11 cellular contexts compared by ENCODE assay signal in genomic region chr1:51578383-51579109, GRCh38. TPM values are rescaled to one million over a fixed set of nuclear protein-coding genes. Genes with fewer than 3 reads are reported as not detected.
DNase-seq lines count a peak whose midpoint lies in the region; ATAC-seq, FAIRE-seq and TF ChIP-seq lines count a peak whose summit lies in the region.
"Had no signal": no experiment of that assay in that cellular context is flagged by ENCODE, and none has a peak within 500 bp of the region (broad histone marks: within the 10 kb centered on the region; RNA-seq: fewer than 3 reads in every experiment).

No MANE protein-coding gene starts in this region.

- H3K4me1 ChIP-seq in astrocyte (ENCODE audit: insufficient read depth, low read length), result peaks cover 6% of the 10 kb centered on the region
- peaks cover 6% of the 10 kb centered on the region for H3K4me1 ChIP-seq in suprapubic skin

- H3K4me3 ChIP-seq in astrocyte (ENCODE audit: insufficient read depth, low read depth, low read length) (no peak overlapping the region), suprapubic skin (no peak overlapping the region)

- TF ChIP-seq POLR2A in suprapubic skin (IDR thresholded peaks at IDR 0.05), result no peak

- no peak overlapping the region for H3K9ac ChIP-seq in astrocyte (ENCODE audit: low read length)

- H4K20me1 ChIP-seq in astrocyte (ENCODE audit: insufficient read depth, low read length), result no peaks in the 10 kb centered on the region

- DNase-seq in astrocyte (ENCODE audit: low read depth), result no peak
- DNase-seq in cerebellum (ENCODE audit: low spot score), result no peak
- DNase-seq in suprapubic skin (ENCODE audit: low spot score in 2 of 2), result no peak
- DNase-seq in activated CD4-positive, alpha-beta memory T cell treated with anti-CD3 and anti-CD28 coated beads for 36 hours, result no peak
- no peak for DNase-seq in WTC11 (ENCODE audit: low spot score)
- DNase-seq: aorta, natural killer cell had no signal

- ATAC-seq in GM18502 (IDR thresholded peaks at IDR 0.05; ENCODE audit: poor library complexity, unreplicated experiment), result peak; percentile 83
- peak; percentile 84 for ATAC-seq in GM21526 (IDR thresholded peaks at IDR 0.05; ENCODE audit: low FRiP score, unreplicated experiment)
- peak; percentile 84 for ATAC-seq in HG03378 (IDR thresholded peaks at IDR 0.05; ENCODE audit: unreplicated experiment)
- ATAC-seq in WTC11, result no peak
- ATAC-seq: activated CD4-positive, CD25-positive, alpha-beta regulatory T cell treated with anti-CD3 and anti-CD28 coated beads, Interleukin-2, amount 50 U/mL, for 24 hours had no signal

- H3K79me2 ChIP-seq in astrocyte (ENCODE audit: insufficient read depth, low read length), result no peaks in the 10 kb centered on the region

- H3K36me3 ChIP-seq in astrocyte (ENCODE audit: insufficient read depth, low read length) (no peaks in the 10 kb centered on the region), suprapubic skin (no peaks in the 10 kb centered on the region)

- TF ChIP-seq CTCF in astrocyte (IDR thresholded peaks at IDR 0.05; ENCODE audit: insufficient read depth, low read depth, low read length) (no peak), suprapubic skin (IDR thresholded peaks at IDR 0.05) (no peak), WTC11 (IDR thresholded peaks at IDR 0.05) (no peak)

- H3K9me3 ChIP-seq in astrocyte (ENCODE audit: insufficient read depth, low read depth, low read length) (no peaks in the 10 kb centered on the region), suprapubic skin (no peaks in the 10 kb centered on the region)

- peak overlapping the region; percentile 5 for H3K27ac Mint-ChIP-seq in astrocyte (ENCODE audit: unreplicated experiment)
- no peak overlapping the region for H3K27ac Mint-ChIP-seq in activated CD4-positive, alpha-beta memory T cell treated with anti-CD3 and anti-CD28 coated beads for 36 hours
- no peak overlapping the region for H3K27ac Mint-ChIP-seq in WTC11

- POLR2A ChIA-PET in activated CD4-positive, alpha-beta memory T cell treated with anti-CD3 and anti-CD28 coated beads for 36 hours (lab: Charles Lee), result interaction anchor here (0.6 kb wide), 1 partner anchor 197 kb away, joined by 3 read pairs; no protein-coding TSS in a partner anchor
- POLR2A ChIA-PET in WTC11 (lab: Charles Lee), result no interaction called here

- H3K4me1 Mint-ChIP-seq in astrocyte (ENCODE audit: low read depth, unreplicated experiment) (peaks cover 4% of the 10 kb centered on the region), WTC11 (no peaks in the 10 kb centered on the region)
- H3K4me1 Mint-ChIP-seq in activated CD4-positive, alpha-beta memory T cell treated with anti-CD3 and anti-CD28 coated beads for 36 hours (ENCODE audit: low read depth), result peaks cover 17% of the 10 kb centered on the region

- H3K9me3 Mint-ChIP-seq in astrocyte (ENCODE audit: unreplicated experiment), result no peaks in the 10 kb centered on the region
- peaks cover 3% of the 10 kb centered on the region for H3K9me3 Mint-ChIP-seq in activated CD4-positive, alpha-beta memory T cell treated with anti-CD3 and anti-CD28 coated beads for 36 hours
- peaks cover 10% of the 10 kb centered on the region for H3K9me3 Mint-ChIP-seq in WTC11
- H3K9me3 Mint-ChIP-seq: natural killer cell had no signal

- no peak for TF ChIP-seq EP300 in suprapubic skin (IDR thresholded peaks at IDR 0.05)

- no peak overlapping the region for H3K27ac ChIP-seq in astrocyte (ENCODE audit: low read depth, low read length)
- no peak overlapping the region for H3K27ac ChIP-seq in suprapubic skin

- intact Hi-C loops in activated CD4-positive, alpha-beta memory T cell treated with anti-CD3 and anti-CD28 coated beads for 36 hours (cut with micrococcal nuclease), result no loop called here

- CTCF ChIA-PET in activated CD4-positive, alpha-beta memory T cell treated with anti-CD3 and anti-CD28 coated beads for 36 hours (lab: Charles Lee), result no interaction called here
- CTCF ChIA-PET in WTC11 (lab: Charles Lee), result no interaction called here

- H2AFZ ChIP-seq in astrocyte (ENCODE audit: low read depth, low read length), result no peak overlapping the region

- H3K36me3 Mint-ChIP-seq in astrocyte (ENCODE audit: low read depth, unreplicated experiment) (no peaks in the 10 kb centered on the region), WTC11 (no peaks in the 10 kb centered on the region)
- no peaks in the 10 kb centered on the region for H3K36me3 Mint-ChIP-seq in activated CD4-positive, alpha-beta memory T cell treated with anti-CD3 and anti-CD28 coated beads for 36 hours
- H3K36me3 Mint-ChIP-seq: natural killer cell had no signal

- FAIRE-seq in astrocyte (lab: Jason Lieb, UNC), result no peak

- no peaks in the 10 kb centered on the region for H3K27me3 Mint-ChIP-seq in astrocyte (ENCODE audit: low read depth, unreplicated experiment)
- H3K27me3 Mint-ChIP-seq in activated CD4-positive, alpha-beta memory T cell treated with anti-CD3 and anti-CD28 coated beads for 36 hours, result no peaks in the 10 kb centered on the region
- no peaks in the 10 kb centered on the region for H3K27me3 Mint-ChIP-seq in WTC11 (ENCODE audit: low read depth)

- H3K4me3 Mint-ChIP-seq in astrocyte (ENCODE audit: unreplicated experiment) (no peak overlapping the region), WTC11 (no peak overlapping the region)
- no peak overlapping the region for H3K4me3 Mint-ChIP-seq in activated CD4-positive, alpha-beta memory T cell treated with anti-CD3 and anti-CD28 coated beads for 36 hours
- H3K4me3 Mint-ChIP-seq: natural killer cell had no signal

- 52% methylated on average over 3 of the region's 3 CpGs for WGBS in suprapubic skin

- H3K4me2 ChIP-seq in astrocyte (ENCODE audit: low read length), result no peak overlapping the region

- H3K27me3 ChIP-seq in astrocyte (ENCODE audit: insufficient read depth, low read length), result no peaks in the 10 kb centered on the region
- H3K27me3 ChIP-seq in suprapubic skin, result no peaks in the 10 kb centered on the region

TF ChIP-seq in WTC11, 78 proteins besides CTCF, POLR2A, EP300 and RAD21:
- TF ChIP-seq TCF7 (CRISPR knock-in tag; IDR thresholded peaks at IDR 0.05; ENCODE audit: low read depth) (no peak), OVOL2 (CRISPR knock-in tag; IDR thresholded peaks at IDR 0.05; ENCODE audit: borderline replicate concordance) (no peak), TEAD4 (CRISPR knock-in tag; IDR thresholded peaks at IDR 0.05) (no peak), E2F1 (CRISPR knock-in tag; IDR thresholded peaks at IDR 0.05) (no peak), MXD4 (CRISPR knock-in tag; IDR thresholded peaks at IDR 0.05; ENCODE audit: borderline replicate concordance) (no peak), ATF1 (CRISPR knock-in tag; IDR thresholded peaks at IDR 0.05) (no peak), JAZF1 (CRISPR knock-in tag; IDR thresholded peaks at IDR 0.05) (no peak), SMAD4 (CRISPR knock-in tag; IDR thresholded peaks at IDR 0.05) (no peak), AR (CRISPR knock-in tag; IDR thresholded peaks at IDR 0.05) (no peak), GABPB1 (CRISPR knock-in tag; IDR thresholded peaks at IDR 0.05) (no peak)

RNA-seq across cellular contexts. Expression of gene OSBPL9, which starts 38.3 kb away (rescaled TPM):
- total RNA-seq in astrocyte (115 and 117 TPM in 2 replicates), cerebellum (74.3 TPM), suprapubic skin (100 to 1,000 TPM in 2 of 4 donors, 10 to 100 TPM in 2; 49.7 to 166 (median 90.4) TPM), WTC11 (2021) (55.6 to 66.7 TPM (median 63.5 TPM) in 3 replicates)
- 10 to 100 TPM; 46.1 to 48.6 TPM for total RNA-seq in activated CD4-positive, alpha-beta memory T cell treated with anti-CD3 and anti-CD28 coated beads for 36 hours

RNA-seq across cellular contexts. Expression of gene EPS15, which starts 59.5 kb away (rescaled TPM):
- 66.6 and 70.6 TPM in 2 replicates for total RNA-seq in astrocyte
- total RNA-seq in cerebellum, result 99.0 TPM
- 100 to 1,000 TPM in 1 of 4 donors, 10 to 100 TPM in 3; 57.1 to 127 (median 81.5) TPM for total RNA-seq in suprapubic skin
- 10 to 100 TPM; 69.5 to 69.6 TPM for total RNA-seq in activated CD4-positive, alpha-beta memory T cell treated with anti-CD3 and anti-CD28 coated beads for 36 hours
- total RNA-seq in WTC11 (2021), result 37.1 to 41.7 TPM (median 39.3 TPM) in 3 replicates
